In genomic region chr4:89949782-89950387, GRCh38 we compare ENCODE assay signal across 9 cellular contexts. TPM values are rescaled to one million over a fixed set of nuclear protein-coding genes. Genes with fewer than 3 reads are reported as not detected.
DNase-seq lines count a peak whose midpoint lies in the region; ATAC-seq and TF ChIP-seq lines count a peak whose summit lies in the region.
"Had no signal": no experiment of that assay in that cellular context is flagged by ENCODE, and none has a peak within 500 bp of the region (broad histone marks: within the 10 kb centered on the region; RNA-seq: fewer than 3 reads in every experiment).

No MANE protein-coding gene starts in this region.

- H3K4me2 ChIP-seq in PC-9 = no peak overlapping the region

- no peaks in the 10 kb centered on the region for H3K9me3 ChIP-seq in PC-9 (ENCODE audit: insufficient read depth, low read depth)
- H3K9me3 ChIP-seq in lower lobe of right lung = no peaks in the 10 kb centered on the region
- no peaks in the 10 kb centered on the region for H3K9me3 ChIP-seq in transverse colon

- in situ Hi-C loops in transverse colon (cut with MboI; ENCODE audit: low pct_ligation_motif_present in 1 of 4, low pct_unique_long_range_greater_than_20kb in 1 of 4, low sequenced_read_pairs in 3 of 4) = no loop called here

- H3K4me3 ChIP-seq in PC-9 (no peak overlapping the region), lower lobe of right lung (no peak overlapping the region), transverse colon (no peak overlapping the region), dorsolateral prefrontal cortex (no peak overlapping the region)

- H3K79me2 ChIP-seq in PC-9 (ENCODE audit: low read depth) = no peaks in the 10 kb centered on the region

- H3K36me3 ChIP-seq in PC-9 (ENCODE audit: low read depth) (no peaks in the 10 kb centered on the region), lower lobe of right lung (no peaks in the 10 kb centered on the region), transverse colon (no peaks in the 10 kb centered on the region)

- H3K4me1 ChIP-seq in PC-9 (replicated peaks; ENCODE audit: insufficient read depth) (no peaks in the 10 kb centered on the region), lower lobe of right lung (no peaks in the 10 kb centered on the region), transverse colon (no peaks in the 10 kb centered on the region)

- peak; percentile 44; the same call in 1 of the 2 replicates for TF ChIP-seq CTCF in PC-9 (conservative IDR thresholded peaks at IDR 0.05)
- TF ChIP-seq CTCF in lower lobe of right lung (IDR thresholded peaks at IDR 0.05) = peak; percentile 7
- peak in 2 of 5 experiments; percentile 25 to 28 for TF ChIP-seq CTCF in transverse colon (IDR thresholded peaks at IDR 0.05)
- TF ChIP-seq CTCF in dorsolateral prefrontal cortex (IDR thresholded peaks at IDR 0.05 in 54 of 56, conservative IDR thresholded peaks at IDR 0.05 in 2 of 56; ENCODE audit: low read depth in 1 of 56, partially characterized antibody in 56 of 56) = peak in 4 of 56 donors; percentile 9 to 19 (median 16)

- intact Hi-C loops in PC-9 (cut with micrococcal nuclease; ENCODE audit: unreplicated experiment) (loop anchor here (10.0 kb wide), 1 partner anchor 345 kb away; no protein-coding TSS in a partner anchor), lower lobe of right lung (cut with DNase I) (no loop called here), transverse colon (cut with DNase I; ENCODE audit: low total_unique reads) (no loop called here), dorsolateral prefrontal cortex (cut with DNase I) (no loop called here)

- DNase-seq in GM03348 (ENCODE audit: low spot score) = peak; percentile 4
- peak; percentile 25 for DNase-seq in H4 (ENCODE audit: low spot score)
- DNase-seq in PC-9 = no peak
- no peak for DNase-seq in lower lobe of right lung
- DNase-seq in transverse colon = no peak
- no peak for DNase-seq in NCI-H524 treated with DMSO at 0.1 percent for 48 hours (lab: John Stamatoyannopoulos, UW)
- DNase-seq in dorsolateral prefrontal cortex = no peak
- DNase-seq: nucleus accumbens had no signal

- WGBS in transverse colon (ENCODE audit: low coverage in 1 of 2), 2 donors = 53 to 71% methylated on average over 2 of the region's 2 CpGs

- H3K27ac ChIP-seq in PC-9 (no peak overlapping the region), lower lobe of right lung (no peak overlapping the region), transverse colon (no peak overlapping the region), dorsolateral prefrontal cortex (no peak overlapping the region)

- H2AFZ ChIP-seq in PC-9 = no peak overlapping the region

- POLR2A ChIA-PET in PC-9 (lab: Charles Lee; ENCODE audit: unreplicated experiment) = no interaction called here

- TF ChIP-seq EP300 in transverse colon (IDR thresholded peaks at IDR 0.05; ENCODE audit: low read depth) = no peak

- H4K20me1 ChIP-seq in PC-9 (ENCODE audit: insufficient read depth) = no peaks in the 10 kb centered on the region

- H3K9me2 ChIP-seq in PC-9 (ENCODE audit: insufficient read depth) = no peaks in the 10 kb centered on the region

- H3K27me3 ChIP-seq in PC-9 (ENCODE audit: insufficient read depth, low read depth) (no peaks in the 10 kb centered on the region), lower lobe of right lung (ENCODE audit: low read depth) (no peaks in the 10 kb centered on the region), transverse colon (no peaks in the 10 kb centered on the region), dorsolateral prefrontal cortex (no peaks in the 10 kb centered on the region)

- H3F3A ChIP-seq in PC-9 (ENCODE audit: insufficient read depth, low read depth) = no peaks in the 10 kb centered on the region

- CTCF ChIA-PET in PC-9 (lab: Charles Lee) = no interaction called here

- no TSS peak for BruUV-seq in PC-9 (replicated peaks; lab: Mats Ljungman, UMichigan)

- TF ChIP-seq POLR2A in transverse colon (IDR thresholded peaks at IDR 0.05) = no peak

- no peak for ATAC-seq in lower lobe of right lung

RNA-seq across cellular contexts. Expression of gene MMRN1, which starts 55.2 kb away (rescaled TPM):
- total RNA-seq in H4 (2014; rRNA removed; shearing (Covaris generic)) = not detected in 2 replicates
- total RNA-seq in PC-9 (2021) = not detected in 2 replicates
- total RNA-seq in lower lobe of right lung = 42.6 TPM
- total RNA-seq in transverse colon = 10 to 100 TPM in 2 of 4 donors, 1 to 10 TPM in 2; 3.0 to 27.9 (median 8.0) TPM
- total RNA-seq in dorsolateral prefrontal cortex = 10 to 100 TPM in 1 of 120 experiments, 1 to 10 TPM in 62, under 1 TPM in 57; 0.16 to 10.9 (median 1.1) TPM
- total RNA-seq: activated T-helper 2 cell treated with anti-CD3 and anti-CD28 coated beads, Interferon-gamma antibody, Interleukin-2, Interleukin-4, amounts not matched to agents 10 μg/mL and 5 μg/mL and 100 μg/mL, durations not matched to agents 14 hours and 24 hours and 36 hours had no signal

Comparison
In these comparisons a context has a peak if more than half of its experiments do, and no peak if none do; other contexts are left out.
1. DNase-seq: peak in GM03348 (single experiment) and H4 (single experiment); none in PC-9 (0 of 2), lower lobe of right lung (single experiment), transverse colon (single experiment), NCI-H524 treated with DMSO at 0.1 percent for 48 hours (single experiment) and dorsolateral prefrontal cortex (0 of 10).